In genomic region chr2:235021752-235022151, GRCh38 we compare ENCODE assay signal across 15 cellular contexts.
A peak's percentile ranks its signal among the peaks of the same experiment; 100 is the strongest.
DNase-seq lines count a peak whose midpoint lies in the region; ATAC-seq and TF ChIP-seq lines count a peak whose summit lies in the region.
"Had no signal": no experiment of that assay in that cellular context is flagged by ENCODE, and none has a peak within 500 bp of the region (broad histone marks: within the 10 kb centered on the region; RNA-seq: fewer than 3 reads in every experiment).

No MANE protein-coding gene starts in this region.

- no peak overlapping the region for H3K4me3 ChIP-seq in AG04450 (ENCODE audit: low read depth, low read length)
- H3K4me3 ChIP-seq: spleen had no signal

- H3K27ac ChIP-seq in AG04450 (ENCODE audit: low read depth, low read length) = peak overlapping the region; percentile 68
- H3K27ac ChIP-seq: spleen had no signal

- no peak overlapping the region for H3K27ac Mint-ChIP-seq in T-helper 17 cell
- no peak overlapping the region for H3K27ac Mint-ChIP-seq in activated T-cell treated with anti-CD3 and anti-CD28 coated beads, Interleukin-2, amount 50 U/mL, for 24 hours
- H3K27ac Mint-ChIP-seq: CD14-positive monocyte, nephron had no signal

- H3K9me3 ChIP-seq in AG04450 (ENCODE audit: control insufficient read depth, insufficient read depth, low read length) = no peaks in the 10 kb centered on the region; the same call in 1 of the 2 replicates
- no peaks in the 10 kb centered on the region for H3K9me3 ChIP-seq in T-helper 17 cell (ENCODE audit: control insufficient read depth, low read length, poor library complexity, severe bottlenecking)
- H3K9me3 ChIP-seq: spleen had no signal

- no peaks in the 10 kb centered on the region for H3K36me3 Mint-ChIP-seq in T-helper 17 cell (ENCODE audit: low read depth)
- no peaks in the 10 kb centered on the region for H3K36me3 Mint-ChIP-seq in activated T-cell treated with anti-CD3 and anti-CD28 coated beads, Interleukin-2, amount 50 U/mL, for 24 hours (ENCODE audit: low read depth)
- H3K36me3 Mint-ChIP-seq: CD14-positive monocyte had no signal

- POLR2A ChIA-PET in AG04450 (lab: Yijun Ruan, JAX) = no interaction called here

- TF ChIP-seq CTCF in AG04450 (IDR thresholded peaks at IDR 0.05; ENCODE audit: low read depth, low read length) = no peak

- peak; percentile 47 for DNase-seq in AG04450 (ENCODE audit: low read depth, low spot score)
- peak; percentile 51 for DNase-seq in HS-27A (ENCODE audit: low read depth)
- peak; percentile 65 for DNase-seq in astrocyte of the hippocampus (ENCODE audit: low read depth, low spot score)
- DNase-seq in glomerular visceral epithelial cell (ENCODE audit: extremely low spot score) = peak; percentile 69
- no peak for DNase-seq in T-helper 17 cell
- no peak for DNase-seq in activated effector memory CD4-positive, alpha-beta T cell treated with anti-CD3 and anti-CD28 coated beads, Interleukin-2, amount 50 U/mL, for 16 hours
- no peak for DNase-seq in NCI-H1436 (lab: John Stamatoyannopoulos, UW)
- no peak for DNase-seq in activated T-cell treated with anti-CD3 and anti-CD28 coated beads, Interleukin-2, amount 50 U/mL, for 24 hours
- DNase-seq: amygdala; left colon; NCI-H2081 treated with DMSO at 0.1 percent for 48 hours; spleen; stimulated activated CD8-positive, alpha-beta memory T cell treated with anti-CD3 and anti-CD28 coated beads, Interleukin-4, amount 100 ng/mL, for 48 hours had no signal

- H3K4me1 Mint-ChIP-seq in T-helper 17 cell = no peaks in the 10 kb centered on the region
- no peaks in the 10 kb centered on the region for H3K4me1 Mint-ChIP-seq in activated T-cell treated with anti-CD3 and anti-CD28 coated beads, Interleukin-2, amount 50 U/mL, for 24 hours (ENCODE audit: low read depth)
- H3K4me1 Mint-ChIP-seq: CD14-positive monocyte had no signal

- H3K9me3 Mint-ChIP-seq in activated T-cell treated with anti-CD3 and anti-CD28 coated beads, Interleukin-2, amount 50 U/mL, for 24 hours = no peaks in the 10 kb centered on the region
- H3K9me3 Mint-ChIP-seq: nephron had no signal

- H3K27me3 Mint-ChIP-seq in T-helper 17 cell = peaks cover 27% of the 10 kb centered on the region
- peaks cover 2% of the 10 kb centered on the region for H3K27me3 Mint-ChIP-seq in activated T-cell treated with anti-CD3 and anti-CD28 coated beads, Interleukin-2, amount 50 U/mL, for 24 hours

- ATAC-seq in T-helper 17 cell = no peak
- ATAC-seq: left colon had no signal

- no peak overlapping the region for H3K4me3 Mint-ChIP-seq in T-helper 17 cell
- no peak overlapping the region for H3K4me3 Mint-ChIP-seq in activated T-cell treated with anti-CD3 and anti-CD28 coated beads, Interleukin-2, amount 50 U/mL, for 24 hours
- H3K4me3 Mint-ChIP-seq: CD14-positive monocyte, nephron had no signal

- CTCF ChIA-PET in AG04450 (lab: Charles Lee) = no interaction called here

- no peaks in the 10 kb centered on the region for H3K27me3 ChIP-seq in AG04450 (ENCODE audit: control insufficient read depth, insufficient read depth, low read length)

Comparison
In these comparisons a context has a peak if more than half of its experiments do, and no peak if none do; other contexts are left out.
1. DNase-seq: peak in AG04450 (single experiment), HS-27A (single experiment), astrocyte of the hippocampus (single experiment) and glomerular visceral epithelial cell (single experiment); none in T-helper 17 cell (0 of 3), activated effector memory CD4-positive, alpha-beta T cell treated with anti-CD3 and anti-CD28 coated beads, Interleukin-2, amount 50 U/mL, for 16 hours (single experiment), NCI-H1436 (single experiment) and activated T-cell treated with anti-CD3 and anti-CD28 coated beads, Interleukin-2, amount 50 U/mL, for 24 hours (single experiment).